Comparison of ENCODE assay signal across 25 cellular contexts in genomic region chr4:6825403-6825802, GRCh38. TPM values are rescaled to one million over a fixed set of nuclear protein-coding genes. Genes with fewer than 3 reads are reported as not detected.
DNase-seq lines count a peak whose midpoint lies in the region; ATAC-seq, FAIRE-seq and TF ChIP-seq lines count a peak whose summit lies in the region.
"Had no signal": no experiment of that assay in that cellular context is flagged by ENCODE, and none has a peak within 500 bp of the region (broad histone marks: within the 10 kb centered on the region; RNA-seq: fewer than 3 reads in every experiment).

No MANE protein-coding gene starts in this region.

- FAIRE-seq in RCC 7860 (lab: Jason Lieb, UNC), result no peak
- FAIRE-seq: A204.1, G401.6, HTR-8/SVneo, TTC549 had no signal

- peaks cover 38% of the 10 kb centered on the region for H3K4me1 Mint-ChIP-seq in activated CD8-positive, alpha-beta memory T cell treated with anti-CD3 and anti-CD28 coated beads, Interleukin-2, amount 10 ng/mL, durations not matched to agents 7 days and 5 days
- peaks cover 26% of the 10 kb centered on the region for H3K4me1 Mint-ChIP-seq in activated naive CD8-positive, alpha-beta T cell treated with anti-CD3 and anti-CD28 coated beads, Interleukin-2, amount 10 ng/mL, durations not matched to agents 7 days and 5 days
- H3K4me1 Mint-ChIP-seq in nephron progenitor cell, result no peaks in the 10 kb centered on the region

- peak overlapping the region; percentile 11 for H3K4me3 Mint-ChIP-seq in activated CD8-positive, alpha-beta memory T cell treated with anti-CD3 and anti-CD28 coated beads, Interleukin-2, amount 10 ng/mL, durations not matched to agents 7 days and 5 days
- peak overlapping the region; percentile 47 for H3K4me3 Mint-ChIP-seq in activated naive CD8-positive, alpha-beta T cell treated with anti-CD3 and anti-CD28 coated beads, Interleukin-2, amount 10 ng/mL, durations not matched to agents 7 days and 5 days
- H3K4me3 Mint-ChIP-seq in nephron progenitor cell, result no peak overlapping the region

- peaks cover 38% of the 10 kb centered on the region for H3K36me3 Mint-ChIP-seq in activated CD8-positive, alpha-beta memory T cell treated with anti-CD3 and anti-CD28 coated beads, Interleukin-2, amount 10 ng/mL, durations not matched to agents 7 days and 5 days
- peaks cover 32% of the 10 kb centered on the region for H3K36me3 Mint-ChIP-seq in activated naive CD8-positive, alpha-beta T cell treated with anti-CD3 and anti-CD28 coated beads, Interleukin-2, amount 10 ng/mL, durations not matched to agents 7 days and 5 days
- H3K36me3 Mint-ChIP-seq in nephron progenitor cell (ENCODE audit: low read depth), result peaks cover 77% of the 10 kb centered on the region

- peak; percentile 91 for ATAC-seq in activated CD8-positive, alpha-beta memory T cell treated with anti-CD3 and anti-CD28 coated beads, Interleukin-2, amount 10 ng/mL, durations not matched to agents 7 days and 5 days
- peak; percentile 60 for ATAC-seq in GM21390 (IDR thresholded peaks at IDR 0.05; ENCODE audit: unreplicated experiment)
- peak; percentile 73 for ATAC-seq in activated naive CD8-positive, alpha-beta T cell treated with anti-CD3 and anti-CD28 coated beads, Interleukin-2, amount 10 ng/mL, durations not matched to agents 7 days and 5 days (ENCODE audit: low read depth)
- ATAC-seq: gastroesophageal sphincter, left lobe of liver had no signal

- POLR2A ChIA-PET in activated naive CD8-positive, alpha-beta T cell treated with anti-CD3 and anti-CD28 coated beads, Interleukin-2, amount 10 ng/mL, durations not matched to agents 7 days and 5 days (lab: Charles Lee), result interaction anchor here (0.6 to 0.8 kb wide), 3 partner anchors 45 to 183 kb away, joined by 3 to 5 read pairs (median 3); no protein-coding TSS in a partner anchor

- peak; percentile 48 for DNase-seq in activated CD8-positive, alpha-beta memory T cell treated with anti-CD3 and anti-CD28 coated beads, Interleukin-2, amount 10 ng/mL, durations not matched to agents 7 days and 5 days
- no peak for DNase-seq in activated CD8-positive, alpha-beta memory T cell treated with anti-CD3 and anti-CD28 coated beads, Interleukin-2, amount 50 U/mL, for 4 hours
- no peak for DNase-seq in activated naive CD8-positive, alpha-beta T cell treated with anti-CD3 and anti-CD28 coated beads, Interleukin-2, amount 10 ng/mL, durations not matched to agents 7 days and 5 days
- DNase-seq in nephron progenitor cell (no peak), middle frontal gyrus (ENCODE audit: extremely low spot score, low spot score) (no peak), RCC 7860 (ENCODE audit: low spot score) (no peak)
- DNase-seq in NK-92 treated with Interleukin-12 subunit alpha and Interleukin-12 subunit beta, amount 100 ng/mL, for 24 hours (lab: John Stamatoyannopoulos, UW), result no peak
- DNase-seq: cerebellar nuclear complex; COR-L47; dorsolateral prefrontal cortex; hippocampal formation; KG1; mesenchymal stem cell; NCI-H1436; NCI-H2081 treated with DMSO at 0.1 percent for 48 hours; NCI-H345; stimulated activated CD4-positive, alpha-beta T cell treated with anti-CD3 and anti-CD28 coated beads, Interleukin-1b, Interleukin-23, amount 100 ng/mL, for 48 hours; trophoblast cell had no signal

- CTCF ChIA-PET in activated CD8-positive, alpha-beta memory T cell treated with anti-CD3 and anti-CD28 coated beads, Interleukin-2, amount 10 ng/mL, durations not matched to agents 7 days and 5 days (lab: Charles Lee), result interaction anchor here (1.1 to 2.5 kb wide), 3 partner anchors 10 to 48 kb away, joined by 3 to 10 read pairs (median 3); no protein-coding TSS in a partner anchor

- no peaks in the 10 kb centered on the region for H3K27me3 Mint-ChIP-seq in activated CD8-positive, alpha-beta memory T cell treated with anti-CD3 and anti-CD28 coated beads, Interleukin-2, amount 10 ng/mL, durations not matched to agents 7 days and 5 days
- H3K27me3 Mint-ChIP-seq in activated naive CD8-positive, alpha-beta T cell treated with anti-CD3 and anti-CD28 coated beads, Interleukin-2, amount 10 ng/mL, durations not matched to agents 7 days and 5 days, result no peaks in the 10 kb centered on the region
- no peaks in the 10 kb centered on the region for H3K27me3 Mint-ChIP-seq in nephron progenitor cell (ENCODE audit: low read depth, poor library complexity)

- H3K9me3 Mint-ChIP-seq in activated CD8-positive, alpha-beta memory T cell treated with anti-CD3 and anti-CD28 coated beads, Interleukin-2, amount 10 ng/mL, durations not matched to agents 7 days and 5 days (ENCODE audit: low read depth), result no peaks in the 10 kb centered on the region
- H3K9me3 Mint-ChIP-seq in activated naive CD8-positive, alpha-beta T cell treated with anti-CD3 and anti-CD28 coated beads, Interleukin-2, amount 10 ng/mL, durations not matched to agents 7 days and 5 days, result peaks cover 7% of the 10 kb centered on the region
- peaks cover 20% of the 10 kb centered on the region for H3K9me3 Mint-ChIP-seq in nephron progenitor cell

- H3K27ac Mint-ChIP-seq in activated CD8-positive, alpha-beta memory T cell treated with anti-CD3 and anti-CD28 coated beads, Interleukin-2, amount 10 ng/mL, durations not matched to agents 7 days and 5 days, result peak overlapping the region; percentile 83
- peak overlapping the region; percentile 78 for H3K27ac Mint-ChIP-seq in activated naive CD8-positive, alpha-beta T cell treated with anti-CD3 and anti-CD28 coated beads, Interleukin-2, amount 10 ng/mL, durations not matched to agents 7 days and 5 days
- peak overlapping the region; percentile 74 for H3K27ac Mint-ChIP-seq in nephron progenitor cell

- no peak for TF ChIP-seq CTCF in nephron progenitor cell (IDR thresholded peaks at IDR 0.05)

RNA-seq across cellular contexts. Expression of gene KIAA0232, which starts 42.9 kb away (rescaled TPM):
- 10 to 100 TPM; 17.5 to 19.8 TPM for total RNA-seq in activated CD8-positive, alpha-beta memory T cell treated with anti-CD3 and anti-CD28 coated beads, Interleukin-2, amount 10 ng/mL, durations not matched to agents 7 days and 5 days
- 10 to 100 TPM; 21.5 to 23.9 TPM for total RNA-seq in activated naive CD8-positive, alpha-beta T cell treated with anti-CD3 and anti-CD28 coated beads, Interleukin-2, amount 10 ng/mL, durations not matched to agents 7 days and 5 days
